ENCODE assay signal across 10 cellular contexts in genomic region chr3:7447197-7447769, GRCh38.
DNase-seq lines count a peak whose midpoint lies in the region; ATAC-seq and TF ChIP-seq lines count a peak whose summit lies in the region.
"Had no signal": no experiment of that assay in that cellular context is flagged by ENCODE, and none has a peak within 500 bp of the region (broad histone marks: within the 10 kb centered on the region; RNA-seq: fewer than 3 reads in every experiment).

No MANE protein-coding gene starts in this region.

- DNase-seq in CD1c-positive myeloid dendritic cell (ENCODE audit: extremely low spot score) = peak; percentile 43
- no peak for DNase-seq in NCI-H510A (lab: John Stamatoyannopoulos, UW)
- no peak for DNase-seq in dedifferentiated amniotic fluid mesenchymal stem cell (ENCODE audit: extremely low spot score)
- DNase-seq in psoas muscle = no peak
- DNase-seq: activated T-cell treated with anti-CD3 and anti-CD28 coated beads, Interleukin-2, amount 50 U/mL, for 72 hours had no signal

- 75 to 85% (median 78%) methylated on average over 6 of the region's 6 CpGs for WGBS in psoas muscle, 3 donors

- H3K9me3 ChIP-seq in psoas muscle = no peaks in the 10 kb centered on the region

- no peaks in the 10 kb centered on the region for H3K36me3 ChIP-seq in psoas muscle (ENCODE audit: insufficient read depth in 1 of 2, low read depth in 1 of 2)

- intact Hi-C loops in psoas muscle (cut with DNase I) = no loop called here

- no peaks in the 10 kb centered on the region for H3K27me3 ChIP-seq in psoas muscle (ENCODE audit: insufficient read depth in 3 of 3, low read length in 2 of 3)

- H3K4me1 ChIP-seq in psoas muscle = no peaks in the 10 kb centered on the region

- H3K27ac ChIP-seq in psoas muscle = no peak overlapping the region
- H3K27ac ChIP-seq: epithelial cell of prostate had no signal

- TF ChIP-seq CTCF in psoas muscle (IDR thresholded peaks at IDR 0.05) = no peak

- peak; percentile 94 for ATAC-seq in GM19043 (IDR thresholded peaks at IDR 0.05; ENCODE audit: low read depth, unreplicated experiment)
- ATAC-seq in GM21825 (IDR thresholded peaks at IDR 0.05; ENCODE audit: unreplicated experiment) = peak; percentile 97
- peak; percentile 98 for ATAC-seq in HG03175 (IDR thresholded peaks at IDR 0.05; ENCODE audit: unreplicated experiment)
- no peak for ATAC-seq in psoas muscle
- no peak for ATAC-seq in activated CD4-positive, CD25-positive, alpha-beta regulatory T cell treated with anti-CD3 and anti-CD28 coated beads, Interleukin-2, amount 50 U/mL, for 24 hours
- ATAC-seq: activated T-cell treated with anti-CD3 and anti-CD28 coated beads, Interleukin-2, amount 50 U/mL, for 72 hours had no signal

- H3K4me3 ChIP-seq in psoas muscle = no peak overlapping the region

Comparison
In these comparisons a context has a peak if more than half of its experiments do, and no peak if none do; other contexts are left out.
1. ATAC-seq: peak in GM19043 (single experiment), GM21825 (single experiment) and HG03175 (single experiment); none in psoas muscle (0 of 4) and activated CD4-positive, CD25-positive, alpha-beta regulatory T cell treated with anti-CD3 and anti-CD28 coated beads, Interleukin-2, amount 50 U/mL, for 24 hours (0 of 2).